ENCODE assay signal across 1 cellular context in genomic region chr11:62573592-62574362, GRCh38.
TF ChIP-seq lines count a peak whose summit lies in the region.

A gene with protein sequence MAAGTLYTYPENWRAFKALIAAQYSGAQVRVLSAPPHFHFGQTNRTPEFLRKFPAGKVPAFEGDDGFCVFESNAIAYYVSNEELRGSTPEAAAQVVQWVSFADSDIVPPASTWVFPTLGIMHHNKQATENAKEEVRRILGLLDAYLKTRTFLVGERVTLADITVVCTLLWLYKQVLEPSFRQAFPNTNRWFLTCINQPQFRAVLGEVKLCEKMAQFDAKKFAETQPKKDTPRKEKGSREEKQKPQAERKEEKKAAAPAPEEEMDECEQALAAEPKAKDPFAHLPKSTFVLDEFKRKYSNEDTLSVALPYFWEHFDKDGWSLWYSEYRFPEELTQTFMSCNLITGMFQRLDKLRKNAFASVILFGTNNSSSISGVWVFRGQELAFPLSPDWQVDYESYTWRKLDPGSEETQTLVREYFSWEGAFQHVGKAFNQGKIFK (minus strand): TSS chr11:62573891. CDS start chr11:62573842, 49 bp downstream.

TF ChIP-seq in HepG2, 621 proteins besides CTCF, POLR2A, EP300 and RAD21 (continued from another document and continues in another):
- no peak; the same call in 1 of the 2 replicates for TF ChIP-seq PPARG (CRISPR knock-in tag; conservative IDR thresholded peaks at IDR 0.05)
- TF ChIP-seq, protein P1, sequence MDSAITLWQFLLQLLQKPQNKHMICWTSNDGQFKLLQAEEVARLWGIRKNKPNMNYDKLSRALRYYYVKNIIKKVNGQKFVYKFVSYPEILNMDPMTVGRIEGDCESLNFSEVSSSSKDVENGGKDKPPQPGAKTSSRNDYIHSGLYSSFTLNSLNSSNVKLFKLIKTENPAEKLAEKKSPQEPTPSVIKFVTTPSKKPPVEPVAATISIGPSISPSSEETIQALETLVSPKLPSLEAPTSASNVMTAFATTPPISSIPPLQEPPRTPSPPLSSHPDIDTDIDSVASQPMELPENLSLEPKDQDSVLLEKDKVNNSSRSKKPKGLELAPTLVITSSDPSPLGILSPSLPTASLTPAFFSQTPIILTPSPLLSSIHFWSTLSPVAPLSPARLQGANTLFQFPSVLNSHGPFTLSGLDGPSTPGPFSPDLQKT (CRISPR knock-in tag; IDR thresholded peaks at IDR 0.05; ENCODE audit: borderline replicate concordance): no peak; the same call in 1 of the 2 replicates
- no peak for TF ChIP-seq KDM6A (CRISPR knock-in tag; IDR thresholded peaks at IDR 0.05; ENCODE audit: low read depth)
- TF ChIP-seq AHDC1 (CRISPR knock-in tag; IDR thresholded peaks at IDR 0.05; ENCODE audit: borderline replicate concordance): no peak; the same call in 1 of the 2 replicates
- no peak for TF ChIP-seq NONO (IDR thresholded peaks at IDR 0.05)
- TF ChIP-seq NONO (CRISPR knock-in tag; conservative IDR thresholded peaks at IDR 0.05): peak; percentile 88
- peak; percentile 39; the same call in 1 of the 2 replicates for TF ChIP-seq ERF (CRISPR knock-in tag; IDR thresholded peaks at IDR 0.05)
- TF ChIP-seq ZXDC (CRISPR knock-in tag; IDR thresholded peaks at IDR 0.05): no peak; the same call in 1 of the 2 replicates
- no peak for TF ChIP-seq KDM3A (CRISPR knock-in tag; IDR thresholded peaks at IDR 0.05; ENCODE audit: low read depth)
- TF ChIP-seq, protein P2, sequence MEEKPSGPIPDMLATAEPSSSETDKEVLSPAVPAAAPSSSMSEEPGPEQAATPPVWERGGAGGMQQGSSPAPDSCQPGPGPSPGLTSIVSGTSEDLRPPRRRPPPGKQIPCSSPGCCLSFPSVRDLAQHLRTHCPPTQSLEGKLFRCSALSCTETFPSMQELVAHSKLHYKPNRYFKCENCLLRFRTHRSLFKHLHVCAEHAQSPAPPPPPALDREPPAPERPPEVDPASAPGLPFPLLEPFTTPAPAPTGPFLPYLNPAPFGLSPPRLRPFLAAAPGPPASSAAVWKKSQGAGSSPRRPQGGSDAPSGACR (CRISPR knock-in tag; IDR thresholded peaks at IDR 0.05): no peak
- TF ChIP-seq ZSCAN25 (CRISPR knock-in tag; IDR thresholded peaks at IDR 0.05): peak; percentile 58; the same call in 1 of the 2 replicates
- TF ChIP-seq HHEX (CRISPR knock-in tag; IDR thresholded peaks at IDR 0.05): no peak
- no peak for TF ChIP-seq CBX2 (IDR thresholded peaks at IDR 0.05; ENCODE audit: low read depth, low read length)
- no peak for TF ChIP-seq CBX2 (CRISPR knock-in tag; IDR thresholded peaks at IDR 0.05; ENCODE audit: low read depth)
- no peak for TF ChIP-seq ZBTB49 (CRISPR knock-in tag; IDR thresholded peaks at IDR 0.05; ENCODE audit: borderline replicate concordance)
- no peak for TF ChIP-seq ZNF446 (CRISPR knock-in tag; IDR thresholded peaks at IDR 0.05)
- 0 out of 2 replicates have a peak, but pooled peaks have one; percentile 14 for TF ChIP-seq HMG20A (CRISPR knock-in tag; IDR thresholded peaks at IDR 0.05; ENCODE audit: borderline replicate concordance)
- TF ChIP-seq, protein P3, sequence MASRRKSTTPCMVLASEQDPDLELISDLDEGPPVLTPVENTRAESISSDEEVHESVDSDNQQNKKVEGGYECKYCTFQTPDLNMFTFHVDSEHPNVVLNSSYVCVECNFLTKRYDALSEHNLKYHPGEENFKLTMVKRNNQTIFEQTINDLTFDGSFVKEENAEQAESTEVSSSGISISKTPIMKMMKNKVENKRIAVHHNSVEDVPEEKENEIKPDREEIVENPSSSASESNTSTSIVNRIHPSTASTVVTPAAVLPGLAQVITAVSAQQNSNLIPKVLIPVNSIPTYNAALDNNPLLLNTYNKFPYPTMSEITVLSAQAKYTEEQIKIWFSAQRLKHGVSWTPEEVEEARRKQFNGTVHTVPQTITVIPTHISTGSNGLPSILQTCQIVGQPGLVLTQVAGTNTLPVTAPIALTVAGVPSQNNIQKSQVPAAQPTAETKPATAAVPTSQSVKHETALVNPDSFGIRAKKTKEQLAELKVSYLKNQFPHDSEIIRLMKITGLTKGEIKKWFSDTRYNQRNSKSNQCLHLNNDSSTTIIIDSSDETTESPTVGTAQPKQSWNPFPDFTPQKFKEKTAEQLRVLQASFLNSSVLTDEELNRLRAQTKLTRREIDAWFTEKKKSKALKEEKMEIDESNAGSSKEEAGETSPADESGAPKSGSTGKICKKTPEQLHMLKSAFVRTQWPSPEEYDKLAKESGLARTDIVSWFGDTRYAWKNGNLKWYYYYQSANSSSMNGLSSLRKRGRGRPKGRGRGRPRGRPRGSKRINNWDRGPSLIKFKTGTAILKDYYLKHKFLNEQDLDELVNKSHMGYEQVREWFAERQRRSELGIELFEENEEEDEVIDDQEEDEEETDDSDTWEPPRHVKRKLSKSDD (CRISPR knock-in tag; IDR thresholded peaks at IDR 0.05; ENCODE audit: low read depth): no peak
- TF ChIP-seq, protein P4, sequence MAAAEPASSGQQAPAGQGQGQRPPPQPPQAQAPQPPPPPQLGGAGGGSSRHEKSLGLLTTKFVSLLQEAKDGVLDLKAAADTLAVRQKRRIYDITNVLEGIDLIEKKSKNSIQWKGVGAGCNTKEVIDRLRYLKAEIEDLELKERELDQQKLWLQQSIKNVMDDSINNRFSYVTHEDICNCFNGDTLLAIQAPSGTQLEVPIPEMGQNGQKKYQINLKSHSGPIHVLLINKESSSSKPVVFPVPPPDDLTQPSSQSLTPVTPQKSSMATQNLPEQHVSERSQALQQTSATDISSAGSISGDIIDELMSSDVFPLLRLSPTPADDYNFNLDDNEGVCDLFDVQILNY (CRISPR knock-in tag; conservative IDR thresholded peaks at IDR 0.05): no peak; the same call in 1 of the 2 replicates
- peak; percentile 98 for TF ChIP-seq TAF1 (CRISPR knock-in tag; IDR thresholded peaks at IDR 0.05)
- peak; percentile 90 for TF ChIP-seq YEATS4 (CRISPR knock-in tag; IDR thresholded peaks at IDR 0.05; ENCODE audit: borderline replicate concordance)
- TF ChIP-seq KDM4B (CRISPR knock-in tag; IDR thresholded peaks at IDR 0.05): no peak; the same call in 1 of the 2 replicates
- TF ChIP-seq POLR2AphosphoS2 (IDR thresholded peaks at IDR 0.05; ENCODE audit: low read depth, low read length): no peak
- peak; percentile 48; the same call in 1 of the 2 replicates for TF ChIP-seq CREB1 (IDR thresholded peaks at IDR 0.05)
- TF ChIP-seq CREB1 (CRISPR knock-in tag; IDR thresholded peaks at IDR 0.05): peak; percentile 62
- TF ChIP-seq ZNF460 (CRISPR knock-in tag; IDR thresholded peaks at IDR 0.05; ENCODE audit: borderline replicate concordance): no peak
- TF ChIP-seq, protein P5, sequence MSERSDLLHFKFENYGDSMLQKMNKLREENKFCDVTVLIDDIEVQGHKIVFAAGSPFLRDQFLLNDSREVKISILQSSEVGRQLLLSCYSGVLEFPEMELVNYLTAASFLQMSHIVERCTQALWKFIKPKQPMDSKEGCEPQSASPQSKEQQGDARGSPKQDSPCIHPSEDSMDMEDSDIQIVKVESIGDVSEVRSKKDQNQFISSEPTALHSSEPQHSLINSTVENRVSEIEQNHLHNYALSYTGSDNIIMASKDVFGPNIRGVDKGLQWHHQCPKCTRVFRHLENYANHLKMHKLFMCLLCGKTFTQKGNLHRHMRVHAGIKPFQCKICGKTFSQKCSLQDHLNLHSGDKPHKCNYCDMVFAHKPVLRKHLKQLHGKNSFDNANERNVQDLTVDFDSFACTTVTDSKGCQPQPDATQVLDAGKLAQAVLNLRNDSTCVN (CRISPR knock-in tag; IDR thresholded peaks at IDR 0.05; ENCODE audit: borderline replicate concordance): peak; percentile 27; the same call in 1 of the 2 replicates
- TF ChIP-seq SPEN (CRISPR knock-in tag; IDR thresholded peaks at IDR 0.05; ENCODE audit: low read depth): peak; percentile 94; the same call in 1 of the 2 replicates
- TF ChIP-seq ZNF83 (CRISPR knock-in tag; IDR thresholded peaks at IDR 0.05; ENCODE audit: borderline replicate concordance): 0 out of 2 replicates have a peak, but pooled peaks have one; percentile 69
- no peak for TF ChIP-seq ZNF749 (CRISPR knock-in tag; IDR thresholded peaks at IDR 0.05; ENCODE audit: borderline replicate concordance)
- no peak for TF ChIP-seq NFE2L1 (CRISPR knock-in tag; IDR thresholded peaks at IDR 0.05; ENCODE audit: borderline replicate concordance)
- TF ChIP-seq ZNF879 (CRISPR knock-in tag; IDR thresholded peaks at IDR 0.05): no peak; the same call in 1 of the 2 replicates
- TF ChIP-seq SKIL (CRISPR knock-in tag; IDR thresholded peaks at IDR 0.05; ENCODE audit: borderline replicate concordance): no peak
- no peak for TF ChIP-seq KDM1A (CRISPR knock-in tag; IDR thresholded peaks at IDR 0.05)
- no peak; the same call in 1 of the 2 replicates for TF ChIP-seq ZNF761 (CRISPR knock-in tag; conservative IDR thresholded peaks at IDR 0.05)
- TF ChIP-seq ZNF253 (CRISPR knock-in tag; IDR thresholded peaks at IDR 0.05; ENCODE audit: borderline replicate concordance): no peak
- 0 out of 2 replicates have a peak, but pooled peaks have one; percentile 37 for TF ChIP-seq FOSL1 (CRISPR knock-in tag; IDR thresholded peaks at IDR 0.05; ENCODE audit: borderline replicate concordance)
- peak; percentile 67 for TF ChIP-seq GABPB1 (CRISPR knock-in tag; IDR thresholded peaks at IDR 0.05)
